ENCODE assay signal across 28 cellular contexts in the genomic region with DNA sequence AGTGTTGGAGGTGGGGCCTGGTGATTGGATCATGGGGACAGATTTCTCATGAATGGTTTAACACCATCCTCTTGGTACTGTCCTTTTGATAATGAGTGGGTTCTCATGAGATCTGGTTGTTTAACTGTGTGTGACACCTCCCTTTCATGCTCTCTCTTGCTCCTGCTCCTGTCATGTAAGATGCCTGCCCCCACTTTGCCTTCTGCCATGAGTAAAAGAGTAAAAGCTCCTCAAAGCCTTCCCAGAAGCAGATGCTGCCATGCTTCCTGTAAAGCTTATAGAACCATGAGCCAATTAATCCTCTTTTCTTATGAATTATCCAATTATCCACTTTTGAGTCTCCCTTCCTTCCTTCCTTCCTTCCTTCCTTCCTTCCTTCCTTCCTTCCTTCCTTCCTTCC.
"Had no signal": no experiment of that assay in that cellular context is flagged by ENCODE, and none has a peak within 500 bp of the region (broad histone marks: within the 10 kb centered on the region; RNA-seq: fewer than 3 reads in every experiment).

No MANE protein-coding gene starts in this region.

- FAIRE-seq: frontal cortex had no signal

- H3K27ac ChIP-seq: ascending aorta, breast epithelium, cardiac muscle cell, colonic mucosa, heart left ventricle had no signal

- H3K36me3 ChIP-seq: ascending aorta, breast epithelium, cardiac muscle cell, colonic mucosa, heart left ventricle had no signal

- ATAC-seq: activated naive CD4-positive, alpha-beta T cell treated with anti-CD3 and anti-CD28 coated beads, Interleukin-2, amount 50 U/mL, for 72 hours; activated T-cell treated with anti-CD3 and anti-CD28 coated beads, Interleukin-2, amount 50 U/mL, for 72 hours; esophagus mucosa; heart left ventricle; T-helper 17 cell had no signal

- H3K4me1 ChIP-seq: ascending aorta, breast epithelium, colonic mucosa had no signal

- H3K9me3 ChIP-seq: ascending aorta, breast epithelium, colonic mucosa, heart left ventricle had no signal

- H3K4me3 ChIP-seq: ascending aorta, breast epithelium, cardiac muscle cell, colonic mucosa, heart left ventricle had no signal

- DNase-seq: activated CD4-positive, alpha-beta memory T cell treated with anti-CD3 and anti-CD28 coated beads, Interleukin-2, amount 10 ng/mL, durations not matched to agents 7 days and 5 days; activated CD4-positive, alpha-beta T cell treated with anti-CD3 and anti-CD28 coated beads for 1 hour; activated CD4-positive, alpha-beta T cell treated with anti-CD3 and anti-CD28 coated beads for 4 hours; activated CD4-positive, alpha-beta T cell treated with anti-CD3 and anti-CD28 coated beads, Interleukin-2, amount 10 ng/mL, durations not matched to agents 7 days and 5 days; activated CD4-positive, alpha-beta T cell treated with anti-CD3 and anti-CD28 coated beads, Interleukin-2, amount 50 U/mL, for 4 hours; activated CD8-positive, alpha-beta memory T cell treated with anti-CD3 and anti-CD28 coated beads, Interleukin-2, amount 50 U/mL, for 48 hours; activated gamma-delta T cell; activated naive CD4-positive, alpha-beta T cell; activated naive CD4-positive, alpha-beta T cell treated with anti-CD3 and anti-CD28 coated beads, Interleukin-2, amount 10 ng/mL, durations not matched to agents 7 days and 5 days; activated naive CD8-positive, alpha-beta T cell treated with anti-CD3 and anti-CD28 coated beads, Interleukin-2, amount 10 ng/mL, durations not matched to agents 7 days and 5 days; activated T-cell treated with anti-CD3 and anti-CD28 coated beads for 4 hours; activated T-cell treated with anti-CD3 and anti-CD28 coated beads, Interleukin-2, amount 50 U/mL, for 24 hours; activated T-cell treated with anti-CD3 and anti-CD28 coated beads, Interleukin-2, amount 50 U/mL, for 72 hours; central memory CD4-positive, alpha-beta T cell; cerebellar nuclear complex; colonic mucosa; effector CD8-positive, alpha-beta T cell; endodermal cell; foreskin fibroblast; heart left ventricle; T-helper 17 cell; T1000 had no signal

- H3K27me3 ChIP-seq: ascending aorta, breast epithelium, cardiac muscle cell, colonic mucosa, heart left ventricle had no signal
